ENCODE assay signal across 10 cellular contexts in genomic region chr14:103713304-103714062, GRCh38. TPM values are rescaled to one million over a fixed set of nuclear protein-coding genes. Genes with fewer than 3 reads are reported as not detected.
DNase-seq lines count a peak whose midpoint lies in the region; ATAC-seq and TF ChIP-seq lines count a peak whose summit lies in the region.
"Had no signal": no experiment of that assay in that cellular context is flagged by ENCODE, and none has a peak within 500 bp of the region (broad histone marks: within the 10 kb centered on the region; RNA-seq: fewer than 3 reads in every experiment).

No MANE protein-coding gene starts in this region.

- peak overlapping the region; percentile 88 for H3K4me3 ChIP-seq in OCI-LY7 (ENCODE audit: low read depth, low read length, poor library complexity, severe bottlenecking)

- intact Hi-C loops in activated CD4-positive, alpha-beta T cell treated with anti-CD3 and anti-CD28 coated beads, Interleukin-2, amount 10 ng/mL, durations not matched to agents 24 days and 14 days (cut with micrococcal nuclease) = loop anchor here (2.0 kb wide), 4 partner anchors 85 to 1777 kb away; partner anchors contain the start of genes BAG5, COA8, KLC1 and PPP1R13B
- intact Hi-C loops in OCI-LY7 (cut with micrococcal nuclease; ENCODE audit: unreplicated experiment) = loop anchor here (2.0 kb wide), 2 partner anchors 15 to 35 kb away; no protein-coding TSS in a partner anchor

- BruUV-seq in OCI-LY7 (replicated peaks; lab: Mats Ljungman, UMichigan) = no TSS peak

- peak overlapping the region; percentile 93 for H3K27ac Mint-ChIP-seq in activated CD4-positive, alpha-beta T cell treated with anti-CD3 and anti-CD28 coated beads, Interleukin-2, amount 10 ng/mL, durations not matched to agents 24 days and 14 days
- peak overlapping the region; percentile 51 for H3K27ac Mint-ChIP-seq in chondrocyte (ENCODE audit: unreplicated experiment)
- H3K27ac Mint-ChIP-seq in progenitor cell of endocrine pancreas = peak overlapping the region; percentile 82

- peaks cover 41% of the 10 kb centered on the region for H3K4me1 ChIP-seq in OCI-LY7 (ENCODE audit: insufficient read depth, low read length, poor library complexity, severe bottlenecking)

- peak overlapping the region; percentile 60 for H3K27ac ChIP-seq in OCI-LY7 (ENCODE audit: low read depth, low read length, poor library complexity, severe bottlenecking)

- H3K4me3 Mint-ChIP-seq in activated CD4-positive, alpha-beta T cell treated with anti-CD3 and anti-CD28 coated beads, Interleukin-2, amount 10 ng/mL, durations not matched to agents 24 days and 14 days = peak overlapping the region; percentile 94
- H3K4me3 Mint-ChIP-seq in chondrocyte (ENCODE audit: unreplicated experiment) (peak overlapping the region; percentile 75), progenitor cell of endocrine pancreas (ENCODE audit: low read depth) (peak overlapping the region; percentile 82)

- peaks cover 24% of the 10 kb centered on the region for H3K36me3 Mint-ChIP-seq in activated CD4-positive, alpha-beta T cell treated with anti-CD3 and anti-CD28 coated beads, Interleukin-2, amount 10 ng/mL, durations not matched to agents 24 days and 14 days (ENCODE audit: low read depth)
- peaks cover 3% of the 10 kb centered on the region for H3K36me3 Mint-ChIP-seq in chondrocyte (ENCODE audit: low read depth)
- peaks cover 3% of the 10 kb centered on the region for H3K36me3 Mint-ChIP-seq in progenitor cell of endocrine pancreas (ENCODE audit: insufficient read depth)

- H3K9me2 ChIP-seq in OCI-LY7 (ENCODE audit: insufficient read depth, low read length) = no peaks in the 10 kb centered on the region

- H3K4me1 Mint-ChIP-seq in activated CD4-positive, alpha-beta T cell treated with anti-CD3 and anti-CD28 coated beads, Interleukin-2, amount 10 ng/mL, durations not matched to agents 24 days and 14 days = peaks cover 31% of the 10 kb centered on the region
- H3K4me1 Mint-ChIP-seq in chondrocyte (ENCODE audit: low read depth) = peaks cover 40% of the 10 kb centered on the region
- H3K4me1 Mint-ChIP-seq in progenitor cell of endocrine pancreas (ENCODE audit: low read depth) = peaks cover 18% of the 10 kb centered on the region

- peaks cover 55% of the 10 kb centered on the region for H3K36me3 ChIP-seq in OCI-LY7 (ENCODE audit: insufficient read depth, low read length)

- peak overlapping the region; percentile 90 for H3K4me2 ChIP-seq in OCI-LY7 (ENCODE audit: low read length)

- H3K27me3 Mint-ChIP-seq in activated CD4-positive, alpha-beta T cell treated with anti-CD3 and anti-CD28 coated beads, Interleukin-2, amount 10 ng/mL, durations not matched to agents 24 days and 14 days = no peaks in the 10 kb centered on the region
- H3K27me3 Mint-ChIP-seq in chondrocyte (ENCODE audit: low read depth) (no peaks in the 10 kb centered on the region), progenitor cell of endocrine pancreas (no peaks in the 10 kb centered on the region)

- ATAC-seq in GM18520 (IDR thresholded peaks at IDR 0.05; ENCODE audit: unreplicated experiment) = no peak
- ATAC-seq: left lobe of liver had no signal

- POLR2A ChIA-PET in OCI-LY7 (lab: Charles Lee) = interaction anchor here (0.5 to 1.1 kb wide), 2 partner anchors 21 to 79 kb away, joined by 3 to 5 read pairs; no protein-coding TSS in a partner anchor

- H3K9me3 Mint-ChIP-seq in activated CD4-positive, alpha-beta T cell treated with anti-CD3 and anti-CD28 coated beads, Interleukin-2, amount 10 ng/mL, durations not matched to agents 24 days and 14 days = no peaks in the 10 kb centered on the region
- H3K9me3 Mint-ChIP-seq in chondrocyte (ENCODE audit: low read depth) (no peaks in the 10 kb centered on the region), progenitor cell of endocrine pancreas (ENCODE audit: low read depth) (no peaks in the 10 kb centered on the region)

- H3K9me3 ChIP-seq in OCI-LY7 (ENCODE audit: low read length) = no peaks in the 10 kb centered on the region
- H3K9me3 ChIP-seq: esophagus muscularis mucosa had no signal

- H4K20me1 ChIP-seq in OCI-LY7 (ENCODE audit: insufficient read depth, low read length) = peaks cover 8% of the 10 kb centered on the region

- CTCF ChIA-PET in OCI-LY7 (lab: Charles Lee; ENCODE audit: unreplicated experiment) = no interaction called here

- peaks cover 41% of the 10 kb centered on the region for H3K79me2 ChIP-seq in OCI-LY7 (ENCODE audit: insufficient read depth, low read depth, low read length)

- peak; percentile 64 for DNase-seq in activated CD4-positive, alpha-beta T cell treated with anti-CD3 and anti-CD28 coated beads, Interleukin-2, amount 10 ng/mL, durations not matched to agents 24 days and 14 days
- no peak for DNase-seq in activated CD4-positive, alpha-beta T cell treated with anti-CD3 and anti-CD28 coated beads, Interleukin-2, amount 50 U/mL, for 4 hours
- DNase-seq in OCI-LY7 (ENCODE audit: low spot score) = peak; percentile 24
- no peak for DNase-seq in chondrocyte (ENCODE audit: low spot score)
- DNase-seq in progenitor cell of endocrine pancreas (ENCODE audit: low spot score, unreplicated experiment) = no peak
- no peak for DNase-seq in mesenteric fat pad (ENCODE audit: low spot score)
- no peak for DNase-seq in GDM1 (lab: John Stamatoyannopoulos, UW)

- no peak overlapping the region for H2AFZ ChIP-seq in OCI-LY7 (ENCODE audit: low read length)

- TF ChIP-seq CTCF in OCI-LY7 (conservative IDR thresholded peaks at IDR 0.05; ENCODE audit: low read length) (no peak), chondrocyte (IDR thresholded peaks at IDR 0.05) (no peak), progenitor cell of endocrine pancreas (IDR thresholded peaks at IDR 0.05; ENCODE audit: unreplicated experiment) (no peak)

RNA-seq across cellular contexts. Expression of gene XRCC3, which starts 1.8 kb away (rescaled TPM):
- 70.3 and 75.8 TPM in 2 replicates for total RNA-seq in activated CD4-positive, alpha-beta T cell treated with anti-CD3 and anti-CD28 coated beads, Interleukin-2, amount 10 ng/mL, durations not matched to agents 24 days and 14 days
- 83.6 and 130 TPM in 2 replicates for total RNA-seq in OCI-LY7 (2014; rRNA removed; shearing (Covaris generic))
- total RNA-seq in OCI-LY7 (2022) (83.3 and 86.0 TPM in 2 replicates), chondrocyte (3.4 to 9.9 TPM (median 6.6 TPM) in 3 replicates), progenitor cell of endocrine pancreas (25.7 and 30.2 TPM in 2 replicates), mesenteric fat pad (6.3 TPM)

RNA-seq across cellular contexts. Expression of gene ZFYVE21, which starts 2.1 kb away (rescaled TPM):
- total RNA-seq in activated CD4-positive, alpha-beta T cell treated with anti-CD3 and anti-CD28 coated beads, Interleukin-2, amount 10 ng/mL, durations not matched to agents 24 days and 14 days = 21.4 and 23.9 TPM in 2 replicates
- total RNA-seq in OCI-LY7 (2014; rRNA removed; shearing (Covaris generic)) = 16.6 and 22.5 TPM in 2 replicates
- total RNA-seq in OCI-LY7 (2022) (18.0 and 23.2 TPM in 2 replicates), chondrocyte (68.6 to 84.3 TPM (median 68.6 TPM) in 3 replicates), progenitor cell of endocrine pancreas (47.2 and 52.5 TPM in 2 replicates), mesenteric fat pad (57.4 TPM)

Comparison
In these comparisons a context has a peak if more than half of its experiments do, and no peak if none do; other contexts are left out.
1. DNase-seq: peak in activated CD4-positive, alpha-beta T cell treated with anti-CD3 and anti-CD28 coated beads, Interleukin-2, amount 10 ng/mL, durations not matched to agents 24 days and 14 days (single experiment) and OCI-LY7 (single experiment); none in activated CD4-positive, alpha-beta T cell treated with anti-CD3 and anti-CD28 coated beads, Interleukin-2, amount 50 U/mL, for 4 hours (0 of 2), chondrocyte (single experiment), progenitor cell of endocrine pancreas (single experiment), mesenteric fat pad (single experiment) and GDM1 (single experiment).
2. Peak in every context shown above with its lines, with median percentiles within 50 percentile points of each other: H3K27ac Mint-ChIP-seq and H3K4me3 Mint-ChIP-seq.